In the genomic region with DNA sequence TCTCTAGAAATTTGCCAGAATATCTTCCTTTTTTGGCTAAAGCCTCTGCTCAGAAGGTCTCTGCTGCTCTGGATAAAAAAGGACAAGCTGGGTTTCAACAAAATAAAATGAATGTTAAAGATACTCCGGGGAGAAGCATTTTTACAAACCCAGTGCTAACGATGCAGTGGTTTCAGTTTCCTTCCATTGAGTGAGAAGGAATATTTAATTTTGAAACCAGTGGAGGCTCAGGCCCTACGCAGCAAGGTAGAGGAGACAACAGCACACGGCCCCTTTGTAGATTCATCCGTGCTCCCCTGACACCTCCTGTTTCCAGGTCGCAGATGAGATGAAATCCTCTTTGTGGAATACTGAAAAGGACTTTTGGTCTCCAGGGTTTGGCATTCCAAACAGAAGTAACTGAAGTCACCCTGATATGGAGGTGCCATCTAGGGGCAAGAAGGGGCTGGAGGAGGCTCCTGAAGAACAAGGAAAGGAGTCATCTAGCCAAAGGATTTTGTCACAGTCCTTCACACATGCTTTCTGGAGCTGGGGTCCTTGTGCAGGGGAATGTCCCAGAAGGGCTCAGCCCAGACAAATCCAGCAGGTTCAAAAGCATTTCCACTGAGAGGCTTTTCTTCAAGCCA, we compare ENCODE assay signal across 11 cellular contexts.
DNase-seq lines count a peak whose midpoint lies in the region; ATAC-seq and TF ChIP-seq lines count a peak whose summit lies in the region.
"Had no signal": no experiment of that assay in that cellular context is flagged by ENCODE, and none has a peak within 500 bp of the region (broad histone marks: within the 10 kb centered on the region; RNA-seq: fewer than 3 reads in every experiment).

No MANE protein-coding gene starts in this region.

- H3K4me3 Mint-ChIP-seq in T-helper 2 cell treated with Interferon-gamma antibody and Interleukin-4, amounts not matched to agents 5 μg/mL and 100 μg/mL, for 36 hours = no peak overlapping the region
- H3K4me3 Mint-ChIP-seq: activated T-helper 1 cell treated with anti-CD3 and anti-CD28 coated beads, Interleukin-12 subunit alpha, Interleukin-12 subunit beta, Interleukin-2, Interleukin-4 antibody, amounts not matched to agents 30 ng/mL and 10 ng/mL and 1 ng/mL, durations not matched to agents 14 hours and 24 hours and 36 hours had no signal

- ATAC-seq in GM18909 (IDR thresholded peaks at IDR 0.05; ENCODE audit: poor library complexity, unreplicated experiment) (no peak), GM19452 (IDR thresholded peaks at IDR 0.05; ENCODE audit: unreplicated experiment) (no peak)

- H3K9me3 Mint-ChIP-seq in T-helper 2 cell treated with Interferon-gamma antibody and Interleukin-4, amounts not matched to agents 5 μg/mL and 100 μg/mL, for 36 hours = no peaks in the 10 kb centered on the region
- H3K9me3 Mint-ChIP-seq: activated T-helper 1 cell treated with anti-CD3 and anti-CD28 coated beads, Interleukin-12 subunit alpha, Interleukin-12 subunit beta, Interleukin-2, Interleukin-4 antibody, amounts not matched to agents 30 ng/mL and 10 ng/mL and 1 ng/mL, durations not matched to agents 14 hours and 24 hours and 36 hours had no signal

- no peaks in the 10 kb centered on the region for H3K27me3 Mint-ChIP-seq in T-helper 2 cell treated with Interferon-gamma antibody and Interleukin-4, amounts not matched to agents 5 μg/mL and 100 μg/mL, for 36 hours (ENCODE audit: low read depth)

- TF ChIP-seq CTCF in fibroblast of villous mesenchyme (IDR thresholded peaks at IDR 0.05; ENCODE audit: insufficient read depth, low read depth, low read length) = peak; percentile 41

- no peak overlapping the region for H3K27ac Mint-ChIP-seq in T-helper 2 cell treated with Interferon-gamma antibody and Interleukin-4, amounts not matched to agents 5 μg/mL and 100 μg/mL, for 36 hours
- H3K27ac Mint-ChIP-seq: activated T-helper 1 cell treated with anti-CD3 and anti-CD28 coated beads, Interleukin-12 subunit alpha, Interleukin-12 subunit beta, Interleukin-2, Interleukin-4 antibody, amounts not matched to agents 30 ng/mL and 10 ng/mL and 1 ng/mL, durations not matched to agents 14 hours and 24 hours and 36 hours had no signal

- H3K4me1 Mint-ChIP-seq in T-helper 2 cell treated with Interferon-gamma antibody and Interleukin-4, amounts not matched to agents 5 μg/mL and 100 μg/mL, for 36 hours (ENCODE audit: low read depth) = no peaks in the 10 kb centered on the region

- H3K4me3 ChIP-seq in fibroblast of villous mesenchyme (ENCODE audit: low read depth, low read length) (peak overlapping the region; percentile 43), skeletal muscle cell (ENCODE audit: low read depth, low read length) (peak overlapping the region; percentile 9)

- DNase-seq in H4 (ENCODE audit: low spot score) (peak; percentile 10), RPMI7951 (ENCODE audit: low read depth) (peak; percentile 28), fibroblast of villous mesenchyme (ENCODE audit: low read depth) (peak; percentile 26), skeletal muscle cell (ENCODE audit: low read depth) (no peak), activated gamma-delta T cell (lab: John Stamatoyannopoulos, UW) (no peak)
- DNase-seq in T-helper 2 cell treated with Interferon-gamma antibody and Interleukin-4, amounts not matched to agents 5 μg/mL and 100 μg/mL, for 36 hours (ENCODE audit: low spot score) = no peak
- DNase-seq: erythroblast, MV-4-11 had no signal

- no peaks in the 10 kb centered on the region for H3K36me3 Mint-ChIP-seq in T-helper 2 cell treated with Interferon-gamma antibody and Interleukin-4, amounts not matched to agents 5 μg/mL and 100 μg/mL, for 36 hours (ENCODE audit: low read depth)

Comparison
In these comparisons a context has a peak if more than half of its experiments do, and no peak if none do; other contexts are left out.
1. DNase-seq: peak in H4 (single experiment), RPMI7951 (single experiment) and fibroblast of villous mesenchyme (single experiment); none in skeletal muscle cell (single experiment), T-helper 2 cell treated with Interferon-gamma antibody and Interleukin-4, amounts not matched to agents 5 μg/mL and 100 μg/mL, for 36 hours (single experiment) and activated gamma-delta T cell (single experiment).